In genomic region chr3:140285380-140285779, GRCh38 we compare ENCODE assay signal across 26 cellular contexts.
DNase-seq lines count a peak whose midpoint lies in the region; ATAC-seq and TF ChIP-seq lines count a peak whose summit lies in the region.
"Had no signal": no experiment of that assay in that cellular context is flagged by ENCODE, and none has a peak within 500 bp of the region (broad histone marks: within the 10 kb centered on the region; RNA-seq: fewer than 3 reads in every experiment).

No MANE protein-coding gene starts in this region.

- POLR2A ChIA-PET in WTC11 (lab: Charles Lee): no interaction called here

- H3K27ac Mint-ChIP-seq in WTC11: no peak overlapping the region
- H3K27ac Mint-ChIP-seq: activated CD4-positive, alpha-beta memory T cell treated with anti-CD3 and anti-CD28 coated beads for 36 hours; activated T-helper 17 cell treated with anti-CD3 and anti-CD28 coated beads, Interleukin-2, amount 50 U/mL, for 72 hours; CD4-positive, CD25-positive, alpha-beta regulatory T cell; mesothelial cell of epicardium; naive thymus-derived CD4-positive, alpha-beta T cell had no signal

- ATAC-seq in WTC11: no peak
- ATAC-seq in heart right ventricle: no peak
- ATAC-seq in HG02763 (IDR thresholded peaks at IDR 0.05; ENCODE audit: unreplicated experiment): no peak
- ATAC-seq: activated T-helper 17 cell treated with anti-CD3 and anti-CD28 coated beads, Interleukin-2, amount 50 U/mL, for 72 hours; naive thymus-derived CD4-positive, alpha-beta T cell had no signal

- TF ChIP-seq CTCF in WTC11 (IDR thresholded peaks at IDR 0.05) (no peak), heart right ventricle (IDR thresholded peaks at IDR 0.05) (no peak)

- no peaks in the 10 kb centered on the region for H3K9me3 ChIP-seq in heart right ventricle
- H3K9me3 ChIP-seq: breast epithelium, psoas muscle, sigmoid colon, testis had no signal

- H3K9me3 Mint-ChIP-seq in WTC11: no peaks in the 10 kb centered on the region
- H3K9me3 Mint-ChIP-seq: activated CD4-positive, alpha-beta memory T cell treated with anti-CD3 and anti-CD28 coated beads for 36 hours; activated T-helper 17 cell treated with anti-CD3 and anti-CD28 coated beads, Interleukin-2, amount 50 U/mL, for 72 hours; mesothelial cell of epicardium; naive thymus-derived CD4-positive, alpha-beta T cell had no signal

- peaks cover 0 to 3% (median 0%) of the 10 kb centered on the region in 9 donors for H3K4me1 ChIP-seq in heart right ventricle
- H3K4me1 ChIP-seq: breast epithelium, sigmoid colon, testis had no signal

- no peak overlapping the region for H3K4me3 Mint-ChIP-seq in WTC11
- H3K4me3 Mint-ChIP-seq: activated CD4-positive, alpha-beta memory T cell treated with anti-CD3 and anti-CD28 coated beads for 36 hours; activated T-helper 17 cell treated with anti-CD3 and anti-CD28 coated beads, Interleukin-2, amount 50 U/mL, for 72 hours; CD4-positive, CD25-positive, alpha-beta regulatory T cell; mesothelial cell of epicardium; naive thymus-derived CD4-positive, alpha-beta T cell had no signal

- no peaks in the 10 kb centered on the region for H3K36me3 ChIP-seq in heart right ventricle
- H3K36me3 ChIP-seq: breast epithelium, sigmoid colon had no signal

- no peak overlapping the region for H3K27ac ChIP-seq in heart right ventricle
- H3K27ac ChIP-seq: 22Rv1, breast epithelium, GM23248, psoas muscle, sigmoid colon, testis had no signal

- no peaks in the 10 kb centered on the region for H3K27me3 Mint-ChIP-seq in WTC11 (ENCODE audit: low read depth)
- H3K27me3 Mint-ChIP-seq: activated CD4-positive, alpha-beta memory T cell treated with anti-CD3 and anti-CD28 coated beads for 36 hours had no signal

- 53 to 55% methylated on average over 3 of the region's 3 CpGs for WGBS in heart right ventricle, 2 donors

- DNase-seq in DMS153 (lab: John Stamatoyannopoulos, UW) (peak; percentile 39), DMS153 treated with DMSO at 0.1 percent for 48 hours (lab: John Stamatoyannopoulos, UW; ENCODE audit: unreplicated experiment) (no peak), NCI-H1105 treated with DMSO at 0.1 percent for 48 hours (lab: John Stamatoyannopoulos, UW) (peak; percentile 16), NCI-H2171 treated with DMSO at 0.1 percent for 48 hours (lab: John Stamatoyannopoulos, UW) (peak; percentile 78), WTC11 (ENCODE audit: low spot score) (no peak), heart right ventricle (no peak), 8988T (no peak)
- DNase-seq: activated CD4-positive, alpha-beta memory T cell treated with anti-CD3 and anti-CD28 coated beads for 36 hours; activated CD4-positive, CD25-positive, alpha-beta regulatory T cell; activated CD8-positive, alpha-beta memory T cell treated with anti-CD3 and anti-CD28 coated beads, Interleukin-2, amount 50 U/mL, for 4 hours; activated naive CD4-positive, alpha-beta T cell treated with anti-CD3 and anti-CD28 coated beads, Interleukin-2, amount 50 U/mL, for 16 hours; CD4-positive, CD25-positive, alpha-beta regulatory T cell; effector CD4-positive, alpha-beta T cell; GM23248; naive thymus-derived CD4-positive, alpha-beta T cell; psoas muscle; sigmoid colon; stimulated activated CD4-positive, alpha-beta T cell treated with anti-CD3 and anti-CD28 coated beads, Interleukin-15, amount 100 ng/mL, for 24 hours; stimulated activated naive CD4-positive, alpha-beta T cell treated with Interleukin-2 at 50 U/mL for 16 hours; T-helper 1 cell; testis had no signal

- H3K4me1 Mint-ChIP-seq in WTC11: peaks cover 41% of the 10 kb centered on the region
- H3K4me1 Mint-ChIP-seq: activated T-helper 17 cell treated with anti-CD3 and anti-CD28 coated beads, Interleukin-2, amount 50 U/mL, for 72 hours; CD4-positive, CD25-positive, alpha-beta regulatory T cell; mesothelial cell of epicardium; naive thymus-derived CD4-positive, alpha-beta T cell had no signal

- intact Hi-C loops in heart right ventricle (cut with DNase I): no loop called here

- peaks cover 0 to 21% (median 7%) of the 10 kb centered on the region in 7 donors for H3K27me3 ChIP-seq in heart right ventricle
- H3K27me3 ChIP-seq: breast epithelium, sigmoid colon, testis had no signal

- H3K4me3 ChIP-seq in heart right ventricle: no peak overlapping the region
- H3K4me3 ChIP-seq: breast epithelium, GM23248, psoas muscle, sigmoid colon, testis had no signal

- H3K36me3 Mint-ChIP-seq in WTC11: no peaks in the 10 kb centered on the region
- H3K36me3 Mint-ChIP-seq: activated CD4-positive, alpha-beta memory T cell treated with anti-CD3 and anti-CD28 coated beads for 36 hours; CD4-positive, CD25-positive, alpha-beta regulatory T cell; mesothelial cell of epicardium; naive thymus-derived CD4-positive, alpha-beta T cell had no signal

- CTCF ChIA-PET in WTC11 (lab: Charles Lee): interaction anchor here (1.0 to 2.2 kb wide), 3 partner anchors 8 to 157 kb away, joined by 3 to 7 read pairs (median 4); no protein-coding TSS in a partner anchor

TF ChIP-seq in WTC11, 78 proteins besides CTCF, POLR2A, EP300 and RAD21:
- TF ChIP-seq USF2 (CRISPR knock-in tag; IDR thresholded peaks at IDR 0.05) (peak; percentile 29; the same call in 1 of the 2 replicates), ZNF281 (CRISPR knock-in tag; IDR thresholded peaks at IDR 0.05) (no peak)

Comparison
In these comparisons a context has a peak if more than half of its experiments do, and no peak if none do; other contexts are left out.
1. DNase-seq: peak in DMS153 (single experiment), NCI-H1105 treated with DMSO at 0.1 percent for 48 hours (single experiment) and NCI-H2171 treated with DMSO at 0.1 percent for 48 hours (single experiment); none in DMS153 treated with DMSO at 0.1 percent for 48 hours (single experiment), WTC11 (single experiment), heart right ventricle (0 of 2) and 8988T (single experiment).